Comparison of ENCODE assay signal across 8 cellular contexts in genomic region chr3:69368129-69368741, GRCh38. TPM values are rescaled to one million over a fixed set of nuclear protein-coding genes. Genes with fewer than 3 reads are reported as not detected.
A peak's percentile ranks its signal among the peaks of the same experiment; 100 is the strongest.
DNase-seq lines count a peak whose midpoint lies in the region; ATAC-seq lines count a peak whose summit lies in the region.

No MANE protein-coding gene starts in this region.

- H3K27me3 ChIP-seq in skeletal muscle satellite cell (ENCODE audit: control insufficient read depth, insufficient read depth, low read length) (no peaks in the 10 kb centered on the region), aorta (ENCODE audit: control insufficient read depth in 1 of 2, insufficient read depth in 2 of 2, low read length in 1 of 2) (no peaks in the 10 kb centered on the region)

- no peaks in the 10 kb centered on the region for H3K9me3 Mint-ChIP-seq in activated naive CD8-positive, alpha-beta T cell treated with anti-CD3 and anti-CD28 coated beads, Interleukin-2, amount 50 U/mL, for 24 hours

- H3K9me3 ChIP-seq in skeletal muscle satellite cell (replicated peaks; ENCODE audit: low read length) (no peaks in the 10 kb centered on the region), aorta (ENCODE audit: control insufficient read depth, low read length) (no peaks in the 10 kb centered on the region)

- peaks cover 3% of the 10 kb centered on the region for H3K27me3 Mint-ChIP-seq in activated naive CD8-positive, alpha-beta T cell treated with anti-CD3 and anti-CD28 coated beads, Interleukin-2, amount 50 U/mL, for 24 hours

- intact Hi-C loops in Right ventricle myocardium inferior (cut with DNase I) (loop anchor here (5.0 kb wide), 1 partner anchor 36 kb away; no protein-coding TSS in a partner anchor), cardiac septum (cut with DNase I) (no loop called here), aorta (cut with DNase I) (no loop called here)

- no peak overlapping the region for H3K27ac Mint-ChIP-seq in activated naive CD8-positive, alpha-beta T cell treated with anti-CD3 and anti-CD28 coated beads, Interleukin-2, amount 50 U/mL, for 24 hours

- H3K9ac ChIP-seq in skeletal muscle satellite cell (ENCODE audit: low read depth, low read length), result peak overlapping the region; percentile 77

- H3K36me3 Mint-ChIP-seq in activated naive CD8-positive, alpha-beta T cell treated with anti-CD3 and anti-CD28 coated beads, Interleukin-2, amount 50 U/mL, for 24 hours (ENCODE audit: low read depth), result no peaks in the 10 kb centered on the region

- no peak overlapping the region for H3K4me3 Mint-ChIP-seq in activated naive CD8-positive, alpha-beta T cell treated with anti-CD3 and anti-CD28 coated beads, Interleukin-2, amount 50 U/mL, for 24 hours

- H3K27ac ChIP-seq in aorta (ENCODE audit: low read depth in 1 of 2, low read length in 2 of 2), result peak overlapping the region in 1 of 2 donors; percentile 86

- peaks cover 27% of the 10 kb centered on the region for H3K4me1 Mint-ChIP-seq in activated naive CD8-positive, alpha-beta T cell treated with anti-CD3 and anti-CD28 coated beads, Interleukin-2, amount 50 U/mL, for 24 hours

- H3K4me1 ChIP-seq in skeletal muscle satellite cell (ENCODE audit: control insufficient read depth, insufficient read depth, low read length) (peaks cover 45% of the 10 kb centered on the region), aorta (ENCODE audit: control insufficient read depth in 1 of 2, insufficient read depth in 2 of 2, low read length in 2 of 2) (peaks cover 3 to 8% of the 10 kb centered on the region in 2 donors)

- 87% methylated on average over 5 of the region's 5 CpGs for WGBS in aorta, 2 donors

- ATAC-seq in Right ventricle myocardium inferior, result peak; percentile 22
- ATAC-seq in HG03108 (IDR thresholded peaks at IDR 0.05; ENCODE audit: unreplicated experiment), result peak; percentile 99
- peak; percentile 33 for ATAC-seq in activated naive CD8-positive, alpha-beta T cell treated with anti-CD3 and anti-CD28 coated beads, Interleukin-2, amount 50 U/mL, for 24 hours
- ATAC-seq in aorta (ENCODE audit: low FRiP score), result no peak

- no peak overlapping the region for H3K4me3 ChIP-seq in skeletal muscle satellite cell (ENCODE audit: low read length)
- H3K4me3 ChIP-seq in aorta (ENCODE audit: low read length in 2 of 2), result no peak overlapping the region

- no peak overlapping the region for H3K4me2 ChIP-seq in skeletal muscle satellite cell (ENCODE audit: low read length)

- H3K36me3 ChIP-seq in skeletal muscle satellite cell (ENCODE audit: insufficient read depth, low read length) (no peaks in the 10 kb centered on the region), aorta (ENCODE audit: control insufficient read depth in 1 of 2, insufficient read depth in 2 of 2, low read length in 1 of 2) (no peaks in the 10 kb centered on the region)

- DNase-seq in Right ventricle myocardium inferior (ENCODE audit: missing footprints), result no peak
- DNase-seq in cardiac septum (ENCODE audit: low spot score), result no peak
- DNase-seq in activated naive CD8-positive, alpha-beta T cell treated with anti-CD3 and anti-CD28 coated beads, Interleukin-2, amount 50 U/mL, for 24 hours, result peak; percentile 20
- no peak for DNase-seq in ecto neural progenitor cell (ENCODE audit: low spot score)
- DNase-seq in aorta, result no peak
- no peak for DNase-seq in NCI-H774 (lab: John Stamatoyannopoulos, UW)

RNA-seq across cellular contexts. Expression of gene FRMD4B, which starts 17.7 kb away (rescaled TPM):
- total RNA-seq in Right ventricle myocardium inferior (16.0 TPM), cardiac septum (10.8 TPM), aorta (10 to 100 TPM; 23.5 to 73.6 TPM)
- 1.1 and 1.8 TPM in 2 replicates for total RNA-seq in skeletal muscle satellite cell (2012; rRNA removed)
- 10 to 100 TPM in 1 of 2 donors, 1 to 10 TPM in 1; 5.6 to 24.4 TPM for polyA plus RNA-seq in aorta
